In the genomic region with DNA sequence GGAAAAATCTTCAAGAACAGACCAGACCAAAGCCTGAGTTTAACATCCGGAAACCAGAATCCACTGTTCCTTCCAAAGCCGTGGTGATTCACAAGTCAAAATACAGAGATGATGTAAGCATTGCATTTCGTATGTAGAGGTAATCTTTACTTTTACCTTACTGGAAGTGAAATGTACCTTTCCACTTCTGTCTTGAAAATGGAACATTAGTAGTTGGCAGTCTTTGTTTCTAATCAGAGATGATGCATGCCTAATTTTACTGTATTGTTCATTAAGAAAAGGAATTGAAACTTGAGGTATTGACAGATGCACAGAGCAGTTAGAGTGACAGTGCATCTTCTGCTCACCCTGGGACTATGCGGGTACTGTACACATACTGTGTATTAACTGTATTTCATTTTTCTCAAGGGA, we compare ENCODE assay signal across 8 cellular contexts. TPM values are rescaled to one million over a fixed set of nuclear protein-coding genes. Genes with fewer than 3 reads are reported as not detected.
A peak's percentile ranks its signal among the peaks of the same experiment; 100 is the strongest.
DNase-seq lines count a peak whose midpoint lies in the region; ATAC-seq, FAIRE-seq and TF ChIP-seq lines count a peak whose summit lies in the region.

No MANE protein-coding gene starts in this region.

- intact Hi-C loops in vagina (cut with DNase I), result no loop called here

- FAIRE-seq in GM12891 (lab: Jason Lieb, UNC), result peak; percentile 86

- H3K4me3 ChIP-seq in SJSA1, result no peak overlapping the region
- no peak overlapping the region for H3K4me3 ChIP-seq in vagina

- ATAC-seq in GM19397 (IDR thresholded peaks at IDR 0.05; ENCODE audit: unreplicated experiment) (peak; percentile 93), HG02981 (IDR thresholded peaks at IDR 0.05; ENCODE audit: unreplicated experiment) (peak; percentile 85)

- H3K36me3 ChIP-seq in SJSA1 (peaks cover 62% of the 10 kb centered on the region), vagina (peaks cover 0 to 22% of the 10 kb centered on the region in 2 donors)

- no peaks in the 10 kb centered on the region for H3K27me3 ChIP-seq in SJSA1 (replicated peaks)
- no peaks in the 10 kb centered on the region for H3K27me3 ChIP-seq in vagina

- H3K9me3 ChIP-seq in SJSA1 (replicated peaks), result no peaks in the 10 kb centered on the region
- H3K9me3 ChIP-seq in vagina, result no peaks in the 10 kb centered on the region

- DNase-seq in GM12891 (ENCODE audit: insufficient read length, low spot score) (peak; percentile 43), SJSA1 (ENCODE audit: low read depth in 1 of 2, low spot score in 2 of 2) (no peak), iPS-NIHi7 (ENCODE audit: extremely low spot score) (no peak), DMS114 treated with DMSO at 0.1 percent for 48 hours (lab: John Stamatoyannopoulos, UW; ENCODE audit: unreplicated experiment) (no peak), NCI-H446 treated with DMSO at 0.1 percent for 48 hours (lab: John Stamatoyannopoulos, UW) (no peak), vagina (ENCODE audit: extremely low spot score in 2 of 2) (no peak)

- H3K4me1 ChIP-seq in SJSA1 (replicated peaks), result peaks cover 42% of the 10 kb centered on the region
- H3K4me1 ChIP-seq in vagina, result peaks cover 27% of the 10 kb centered on the region

- TF ChIP-seq CTCF in vagina (IDR thresholded peaks at IDR 0.05), result no peak

- H3K27ac ChIP-seq in SJSA1, result peak overlapping the region; percentile 14; the same call in 1 of the 2 replicates
- H3K27ac ChIP-seq in vagina, result no peak overlapping the region

- TF ChIP-seq POLR2A in GM12891 (IDR thresholded peaks at IDR 0.05; ENCODE audit: low read depth, low read length), result no peak
- TF ChIP-seq POLR2A in vagina (IDR thresholded peaks at IDR 0.05), result no peak

TF ChIP-seq in GM12891, 5 proteins besides CTCF, POLR2A, EP300 and RAD21:
- TF ChIP-seq SPI1 (IDR thresholded peaks at IDR 0.05; ENCODE audit: low read depth, low read length) (peak; percentile 87), TAF1 (IDR thresholded peaks at IDR 0.05; ENCODE audit: low read depth, low read length) (no peak)

RNA-seq across cellular contexts. Expression of a gene that starts 34.6 kb away (rescaled TPM):
- polyA plus RNA-seq in GM12891 (2012; ENCODE audit: low read depth, missing spikeins), result 2.3 TPM
- total RNA-seq in SJSA1 (2014; rRNA removed; shearing (Covaris generic)), result 30.7 and 36.1 TPM in 2 replicates
- total RNA-seq in vagina, result 17.2 TPM
